Comparison of ENCODE assay signal across 8 cellular contexts in genomic region chr12:121579981-121580868, GRCh38. TPM values are rescaled to one million over a fixed set of nuclear protein-coding genes. Genes with fewer than 3 reads are reported as not detected.
A peak's percentile ranks its signal among the peaks of the same experiment; 100 is the strongest.
DNase-seq lines count a peak whose midpoint lies in the region; ATAC-seq, FAIRE-seq and TF ChIP-seq lines count a peak whose summit lies in the region.

No MANE protein-coding gene starts in this region.

- no peak overlapping the region for H3K14ac ChIP-seq in neuronal stem cell (ENCODE audit: low read length)

- H3K27ac ChIP-seq in neuronal stem cell (replicated peaks; ENCODE audit: low read length) (peak overlapping the region; percentile 99), suprapubic skin (peak overlapping the region; percentile 92)

- H3K4me3 ChIP-seq in neuronal stem cell (ENCODE audit: low read length in 2 of 2) (peak overlapping the region; percentile 71 to 86), suprapubic skin (peak overlapping the region; percentile 76)

- peaks cover 2 to 13% of the 10 kb centered on the region in 2 donors for H3K36me3 ChIP-seq in neuronal stem cell (replicated peaks in 1 of 2; ENCODE audit: control insufficient read depth in 2 of 2, insufficient read depth in 2 of 2, low read length in 2 of 2)
- no peaks in the 10 kb centered on the region for H3K36me3 ChIP-seq in suprapubic skin

- no peak for FAIRE-seq in frontal cortex (lab: Jason Lieb, UNC)

- peak overlapping the region; percentile 50 for H2AFZ ChIP-seq in neuronal stem cell (ENCODE audit: low read length)

- H2BK15ac ChIP-seq in neuronal stem cell (ENCODE audit: low read length), result peak overlapping the region; percentile 53

- peak overlapping the region; percentile 97 for H3K18ac ChIP-seq in neuronal stem cell (ENCODE audit: low read length)

- H3K4me2 ChIP-seq in neuronal stem cell (ENCODE audit: insufficient read depth, low read length, poor library complexity, severe bottlenecking), result peak overlapping the region; percentile 82

- H4K8ac ChIP-seq in neuronal stem cell (ENCODE audit: low read depth, low read length), result no peak overlapping the region

- no peak for ATAC-seq in HG03469 (IDR thresholded peaks at IDR 0.05; ENCODE audit: unreplicated experiment)

- no peak overlapping the region for H4K91ac ChIP-seq in neuronal stem cell (ENCODE audit: low read depth, low read length, poor library complexity)

- TF ChIP-seq POLR2A in Raji (IDR thresholded peaks at IDR 0.05; ENCODE audit: insufficient read depth, low read depth, low read length) (peak; percentile 62), suprapubic skin (IDR thresholded peaks at IDR 0.05) (no peak)

- peaks cover 16 to 36% of the 10 kb centered on the region in 2 donors for H3K4me1 ChIP-seq in neuronal stem cell (ENCODE audit: control insufficient read depth in 2 of 2, insufficient read depth in 1 of 2, low read depth in 1 of 2, low read length in 2 of 2)
- H3K4me1 ChIP-seq in suprapubic skin, result peaks cover 64% of the 10 kb centered on the region

- H2BK12ac ChIP-seq in neuronal stem cell (ENCODE audit: low read length), result no peak overlapping the region

- no peak for TF ChIP-seq CTCF in suprapubic skin (IDR thresholded peaks at IDR 0.05)

- H3K27me3 ChIP-seq in neuronal stem cell (ENCODE audit: control insufficient read depth in 3 of 3, insufficient read depth in 3 of 3, low read depth in 1 of 3, low read length in 3 of 3), result no peaks in the 10 kb centered on the region
- H3K27me3 ChIP-seq in suprapubic skin, result no peaks in the 10 kb centered on the region

- peak; percentile 76 for DNase-seq in ELR (ENCODE audit: low read depth)
- peak; percentile 62 for DNase-seq in activated gamma-delta T cell treated with anti-CD3 and anti-CD28 coated beads, Interleukin-2, amount 50 U/mL, for 16 hours (ENCODE audit: low read depth)
- peak; percentile 68 to 83 for DNase-seq in frontal cortex (ENCODE audit: low spot score in 2 of 2)
- peak; percentile 85 for DNase-seq in neuronal stem cell (ENCODE audit: low spot score)
- peak; percentile 85 to 87 for DNase-seq in suprapubic skin (ENCODE audit: low spot score in 2 of 2)

- peak overlapping the region; percentile 89 for H2BK5ac ChIP-seq in neuronal stem cell (ENCODE audit: low read length)

- no peak overlapping the region for H3K23ac ChIP-seq in neuronal stem cell (ENCODE audit: low read depth, low read length, poor library complexity)

- H3K9me3 ChIP-seq in neuronal stem cell (replicated peaks in 1 of 2; ENCODE audit: control insufficient read depth in 2 of 2, insufficient read depth in 1 of 2, low read depth in 1 of 2, low read length in 2 of 2) (no peaks in the 10 kb centered on the region), suprapubic skin (no peaks in the 10 kb centered on the region)

- TF ChIP-seq RAD21 in Ishikawa (IDR thresholded peaks at IDR 0.05; ENCODE audit: low read depth), result no peak

- WGBS in neuronal stem cell (ENCODE audit: extremely low coverage in 2 of 2, insufficient read length in 2 of 2, insufficient replicate concordance in 1 of 2), 2 donors, result no CpG with 5 or more reads among the region's 54 CpGs
- under 1% methylated on average over 51 of the region's 54 CpGs for WGBS in suprapubic skin

- H2AK5ac ChIP-seq in neuronal stem cell (ENCODE audit: low read depth, low read length), result no peak overlapping the region

- H2BK120ac ChIP-seq in neuronal stem cell (ENCODE audit: low read depth, low read length), result no peak overlapping the region

- H3K4ac ChIP-seq in neuronal stem cell (ENCODE audit: low read length), result no peak overlapping the region

- H3K79me1 ChIP-seq in neuronal stem cell (ENCODE audit: low read depth, low read length), result peaks cover 1% of the 10 kb centered on the region

- peak overlapping the region; percentile 87 for H3K9ac ChIP-seq in neuronal stem cell (ENCODE audit: low read depth, low read length, poor library complexity)

- TF ChIP-seq EP300 in Ishikawa (IDR thresholded peaks at IDR 0.05; ENCODE audit: borderline replicate concordance) (no peak), suprapubic skin (IDR thresholded peaks at IDR 0.05) (no peak)

TF ChIP-seq in Ishikawa, 13 proteins besides CTCF, POLR2A, EP300 and RAD21:
- TF ChIP-seq TCF12 (IDR thresholded peaks at IDR 0.05; ENCODE audit: low read depth) (no peak), ZBTB7A (IDR thresholded peaks at IDR 0.05; ENCODE audit: low read depth) (peak; percentile 55; the same call in 1 of the 2 replicates), YY1 (IDR thresholded peaks at IDR 0.05; ENCODE audit: low read depth) (peak; percentile 67; the same call in 1 of the 2 replicates), REST (IDR thresholded peaks at IDR 0.05; ENCODE audit: low read depth) (no peak), CREB1 (IDR thresholded peaks at IDR 0.05; ENCODE audit: low read depth) (peak; percentile 60; the same call in 1 of the 2 replicates), TAF1 (IDR thresholded peaks at IDR 0.05; ENCODE audit: low read depth) (peak; percentile 24; the same call in 1 of the 2 replicates), USF1 (IDR thresholded peaks at IDR 0.05) (peak; percentile 69)

RNA-seq across cellular contexts. Expression of gene KDM2B, which starts 0.6 kb away (rescaled TPM):
- 99.5 TPM for total RNA-seq in frontal cortex
- 63.7 TPM for polyA plus RNA-seq in neuronal stem cell (2013, experiment 1 of 2)
- polyA plus RNA-seq in neuronal stem cell (2013, experiment 2 of 2), result 67.7 TPM
- total RNA-seq in suprapubic skin, result 10 to 100 TPM; 47.8 to 53.7 (median 50.4) TPM

RNA-seq across cellular contexts. Expression of gene ORAI1, which starts 46.1 kb away (rescaled TPM):
- 1.6 TPM for total RNA-seq in frontal cortex
- 15.7 TPM for polyA plus RNA-seq in neuronal stem cell (2013, experiment 1 of 2)
- polyA plus RNA-seq in neuronal stem cell (2013, experiment 2 of 2), result 15.4 TPM
- total RNA-seq in suprapubic skin, result 10 to 100 TPM; 56.5 to 81.4 (median 71.4) TPM

Comparison
In these comparisons a context has a peak if more than half of its experiments do, and no peak if none do; other contexts are left out.
1. RNA of gene ORAI1, which starts 46.1 kb away (total RNA-seq): 56.5 to 81.4 TPM in suprapubic skin; 1.6 TPM in frontal cortex (single experiment); every median in the first group is over 10 times any median in the second.
2. Peak in every context shown above with its lines, with median percentiles within 50 percentile points of each other: DNase-seq.